In genomic region chr4:114284629-114285028, GRCh38 we compare ENCODE assay signal across 20 cellular contexts.
DNase-seq lines count a peak whose midpoint lies in the region; ATAC-seq and TF ChIP-seq lines count a peak whose summit lies in the region.
"Had no signal": no experiment of that assay in that cellular context is flagged by ENCODE, and none has a peak within 500 bp of the region (broad histone marks: within the 10 kb centered on the region; RNA-seq: fewer than 3 reads in every experiment).

No MANE protein-coding gene starts in this region.

- H3K4ac ChIP-seq in IMR-90 (ENCODE audit: low read depth, low read length) (no peak overlapping the region), neuronal stem cell (ENCODE audit: low read length) (no peak overlapping the region)

- no peak overlapping the region for H2AK9ac ChIP-seq in IMR-90 (replicated peaks; ENCODE audit: low read depth, low read length, poor library complexity)

- intact Hi-C loops in IMR-90 (cut with micrococcal nuclease) (loop anchor here (5.0 kb wide), 1 partner anchor 522 kb away; the partner anchor contains the start of gene CAMK2D), colonic mucosa (cut with DNase I) (no loop called here)

- no peaks in the 10 kb centered on the region for H3K9me1 ChIP-seq in IMR-90 (ENCODE audit: insufficient read depth, low read length)

- H2BK12ac ChIP-seq in neuronal stem cell (ENCODE audit: low read length), result no peak overlapping the region

- H3K14ac ChIP-seq in IMR-90 (replicated peaks; ENCODE audit: low read depth, low read length), result no peak overlapping the region
- no peak overlapping the region for H3K14ac ChIP-seq in neuronal stem cell (ENCODE audit: low read length)

- H4K91ac ChIP-seq in IMR-90 (ENCODE audit: insufficient read depth, low read depth, low read length) (no peak overlapping the region), neuronal stem cell (ENCODE audit: low read depth, low read length, poor library complexity) (no peak overlapping the region)

- WGBS in IMR-90 (ENCODE audit: extremely low coverage in 2 of 2, insufficient read length in 1 of 2), 2 experiments, result no CpG with 5 or more reads among the region's 1 CpG
- no CpG with 5 or more reads among the region's 1 CpG for WGBS in neuronal stem cell (ENCODE audit: extremely low coverage in 2 of 2, insufficient read length in 2 of 2, insufficient replicate concordance in 1 of 2), 2 donors

- H2AFZ ChIP-seq in IMR-90 (replicated peaks; ENCODE audit: low read length, poor library complexity) (no peak overlapping the region), neuronal stem cell (ENCODE audit: low read length) (no peak overlapping the region)
- H2AFZ ChIP-seq: GM23338 had no signal

- 0 out of 4 replicates have a peak, but pooled peaks cover 0 to 5% of the 10 kb centered on the region in 2 experiments for H3K79me1 ChIP-seq in IMR-90 (ENCODE audit: low read depth in 1 of 2, low read length in 2 of 2)
- no peaks in the 10 kb centered on the region for H3K79me1 ChIP-seq in neuronal stem cell (ENCODE audit: low read depth, low read length)

- H3K4me2 ChIP-seq in IMR-90 (ENCODE audit: low read depth, low read length) (no peak overlapping the region), neuronal stem cell (ENCODE audit: insufficient read depth, low read length, poor library complexity, severe bottlenecking) (no peak overlapping the region)
- H3K4me2 ChIP-seq: GM23338 had no signal

- H2BK120ac ChIP-seq in IMR-90 (ENCODE audit: low read depth, low read length) (0 out of 2 replicates have a peak overlapping the region, but pooled peaks have one; percentile 38), neuronal stem cell (ENCODE audit: low read depth, low read length) (no peak overlapping the region)

- TF ChIP-seq POLR2A in IMR-90 (IDR thresholded peaks at IDR 0.05; ENCODE audit: low read depth, low read length), result no peak

- H3K9ac ChIP-seq in IMR-90 (ENCODE audit: low read depth, low read length) (no peak overlapping the region), colonic mucosa (ENCODE audit: low read depth in 2 of 2, low read length in 2 of 2) (no peak overlapping the region), neuronal stem cell (ENCODE audit: low read depth, low read length, poor library complexity) (no peak overlapping the region)

- H3K4me3 ChIP-seq in IMR-90 (ENCODE audit: insufficient read depth, low read depth, low read length) (no peak overlapping the region), colonic mucosa (no peak overlapping the region), neuronal stem cell (ENCODE audit: low read length in 2 of 2) (no peak overlapping the region)
- H3K4me3 ChIP-seq: GM12878, GM23338, K562 had no signal

- H2BK5ac ChIP-seq in IMR-90 (ENCODE audit: low read depth, low read length, poor library complexity, severe bottlenecking) (peak overlapping the region; percentile 54), neuronal stem cell (ENCODE audit: low read length) (no peak overlapping the region)

- CTCF ChIA-PET in IMR-90 (lab: Yijun Ruan, JAX), result interaction anchor here (0.6 kb wide), 1 partner anchor 1063 kb away, joined by 3 read pairs; no protein-coding TSS in a partner anchor

- no TSS peak for BruUV-seq in IMR-90 (replicated peaks; lab: Mats Ljungman, UMichigan)

- no peak overlapping the region for H3K27ac ChIP-seq in IMR-90 (ENCODE audit: insufficient read depth, low read length)
- H3K27ac ChIP-seq in colonic mucosa, result no peak overlapping the region
- H3K27ac ChIP-seq in neuronal stem cell (replicated peaks; ENCODE audit: low read length), result no peak overlapping the region

- DNase-seq in IMR-90 (no peak), colonic mucosa (no peak), neuronal stem cell (ENCODE audit: low spot score) (no peak)
- no peak for DNase-seq in stimulated activated CD4-positive, alpha-beta T cell treated with anti-CD3 and anti-CD28 coated beads, Interleukin-12 subunit alpha, Interleukin-12 subunit beta, amount 100 ng/mL, for 4 hours
- DNase-seq: ACHN; BE2C; C1 segment of cervical spinal cord; CD4-positive, CD25-positive, alpha-beta regulatory T cell; CD8-positive, alpha-beta memory T cell; COR-L47; DMS 273 treated with DMSO at 0.1 percent for 48 hours; DMS53; DND-41; EL; HCEC 1CT had no signal

- H2AK5ac ChIP-seq in IMR-90 (ENCODE audit: low read depth, low read length), result no peak overlapping the region
- no peak overlapping the region for H2AK5ac ChIP-seq in neuronal stem cell (ENCODE audit: low read depth, low read length)

- no peaks in the 10 kb centered on the region for H4K20me1 ChIP-seq in IMR-90 (ENCODE audit: insufficient read depth, low read length)

- H2BK15ac ChIP-seq in IMR-90 (ENCODE audit: low read depth, low read length), result no peak overlapping the region
- H2BK15ac ChIP-seq in neuronal stem cell (ENCODE audit: low read length), result no peak overlapping the region

- H4K8ac ChIP-seq in IMR-90 (ENCODE audit: low read depth in 2 of 2, low read length in 2 of 2), result no peak overlapping the region
- H4K8ac ChIP-seq in neuronal stem cell (ENCODE audit: low read depth, low read length), result no peak overlapping the region

- H3K9me3 ChIP-seq in IMR-90 (ENCODE audit: control insufficient read depth, insufficient read depth, low read length) (no peaks in the 10 kb centered on the region), colonic mucosa (no peaks in the 10 kb centered on the region), neuronal stem cell (replicated peaks in 1 of 2; ENCODE audit: control insufficient read depth in 2 of 2, insufficient read depth in 1 of 2, low read depth in 1 of 2, low read length in 2 of 2) (no peaks in the 10 kb centered on the region)
- H3K9me3 ChIP-seq: BE2C had no signal

- H3K27me3 ChIP-seq in IMR-90 (ENCODE audit: control insufficient read depth, insufficient read depth, low read length), result no peaks in the 10 kb centered on the region
- no peaks in the 10 kb centered on the region for H3K27me3 ChIP-seq in colonic mucosa
- H3K27me3 ChIP-seq in neuronal stem cell (ENCODE audit: control insufficient read depth in 3 of 3, insufficient read depth in 3 of 3, low read depth in 1 of 3, low read length in 3 of 3), result no peaks in the 10 kb centered on the region
- H3K27me3 ChIP-seq: BE2C had no signal

- dilution Hi-C loops in IMR-90 (cut with HindIII; ENCODE audit: low sequenced_read_pairs, unreplicated experiment), result no loop called here

- H3K4me1 ChIP-seq in IMR-90 (ENCODE audit: control insufficient read depth, insufficient read depth, low read length) (peaks cover 3% of the 10 kb centered on the region; the same call in 1 of the 2 replicates), colonic mucosa (no peaks in the 10 kb centered on the region), neuronal stem cell (ENCODE audit: control insufficient read depth in 2 of 2, insufficient read depth in 1 of 2, low read depth in 1 of 2, low read length in 2 of 2) (no peaks in the 10 kb centered on the region)
- H3K4me1 ChIP-seq: BE2C had no signal

- H2BK20ac ChIP-seq in IMR-90 (ENCODE audit: low read depth, low read length), result no peak overlapping the region

- ATAC-seq in GM18909 (IDR thresholded peaks at IDR 0.05; ENCODE audit: poor library complexity, unreplicated experiment) (peak; percentile 70), GM21619 (IDR thresholded peaks at IDR 0.05; ENCODE audit: unreplicated experiment) (peak; percentile 66), IMR-90 (ENCODE audit: low read depth) (no peak)
- ATAC-seq: GM12878, GM23338, K562 had no signal

- H3K18ac ChIP-seq in IMR-90 (ENCODE audit: low read depth, low read length), result 0 out of 2 replicates have a peak overlapping the region, but pooled peaks have one; percentile 46
- no peak overlapping the region for H3K18ac ChIP-seq in neuronal stem cell (ENCODE audit: low read length)

- H3K23ac ChIP-seq in IMR-90 (ENCODE audit: low read depth, low read length), result no peak overlapping the region
- H3K23ac ChIP-seq in neuronal stem cell (ENCODE audit: low read depth, low read length, poor library complexity), result no peak overlapping the region

- in situ Hi-C loops in IMR-90 (cut with MboI; ENCODE audit: low sequenced_read_pairs), result no loop called here

- H3K36me3 ChIP-seq in IMR-90 (ENCODE audit: control insufficient read depth, insufficient read depth, low read length) (no peaks in the 10 kb centered on the region), colonic mucosa (no peaks in the 10 kb centered on the region), neuronal stem cell (replicated peaks in 1 of 2; ENCODE audit: control insufficient read depth in 2 of 2, insufficient read depth in 2 of 2, low read length in 2 of 2) (no peaks in the 10 kb centered on the region)
- H3K36me3 ChIP-seq: BE2C had no signal

- no peak overlapping the region for H3K56ac ChIP-seq in IMR-90 (ENCODE audit: extremely low read depth, insufficient read depth, low read length)

- H4K5ac ChIP-seq in IMR-90 (ENCODE audit: low read depth, low read length), result peak overlapping the region; percentile 35; the same call in 1 of the 2 replicates

- TF ChIP-seq CTCF in IMR-90 (conservative IDR thresholded peaks at IDR 0.05; ENCODE audit: low read depth, low read length) (no peak), colonic mucosa (IDR thresholded peaks at IDR 0.05) (no peak)

- POLR2A ChIA-PET in IMR-90 (lab: Charles Lee; ENCODE audit: unreplicated experiment), result no interaction called here

- TF ChIP-seq RAD21 in IMR-90 (IDR thresholded peaks at IDR 0.05; ENCODE audit: low read length), result no peak

TF ChIP-seq in IMR-90, 13 proteins besides CTCF, POLR2A, EP300 and RAD21 (continues in another document):
- no peak for TF ChIP-seq USF2 (IDR thresholded peaks at IDR 0.05; ENCODE audit: low read depth, low read length)
- no peak for TF ChIP-seq RCOR1 (IDR thresholded peaks at IDR 0.05; ENCODE audit: insufficient replicate concordance, low read length)
- no peak for TF ChIP-seq MAFK (IDR thresholded peaks at IDR 0.05; ENCODE audit: low read depth, low read length)
- no peak for TF ChIP-seq MXI1 (IDR thresholded peaks at IDR 0.05; ENCODE audit: borderline replicate concordance, low read depth, low read length)
- TF ChIP-seq ELK1 (IDR thresholded peaks at IDR 0.05; ENCODE audit: borderline replicate concordance, low read depth, low read length), result no peak
- TF ChIP-seq BHLHE40 (IDR thresholded peaks at IDR 0.05; ENCODE audit: low read depth, low read length), result no peak
